8 cellular contexts compared by ENCODE assay signal in genomic region chr1:35191429-35192055, GRCh38. TPM values are rescaled to one million over a fixed set of nuclear protein-coding genes. Genes with fewer than 3 reads are reported as not detected.
DNase-seq lines count a peak whose midpoint lies in the region; ATAC-seq and TF ChIP-seq lines count a peak whose summit lies in the region.

No MANE protein-coding gene starts in this region.

- peaks cover 56 to 70% (median 59%) of the 10 kb centered on the region in 3 donors for H3K4me1 Mint-ChIP-seq in CD8-positive, alpha-beta memory T cell
- peaks cover 48% of the 10 kb centered on the region for H3K4me1 Mint-ChIP-seq in osteocyte (ENCODE audit: unreplicated experiment)

- CTCF ChIA-PET in CD8-positive, alpha-beta memory T cell (lab: Charles Lee), result no interaction called here
- CTCF ChIA-PET in OCI-LY7 (lab: Charles Lee; ENCODE audit: unreplicated experiment), result no interaction called here

- no peak overlapping the region for H2AFZ ChIP-seq in OCI-LY7 (ENCODE audit: low read length)

- H3K27ac Mint-ChIP-seq in CD8-positive, alpha-beta memory T cell, result peak overlapping the region; percentile 71 to 98 (median 96)
- peak overlapping the region; percentile 63 for H3K27ac Mint-ChIP-seq in osteocyte (ENCODE audit: unreplicated experiment)

- POLR2A ChIA-PET in CD8-positive, alpha-beta memory T cell (lab: Charles Lee), result no interaction called here
- POLR2A ChIA-PET in OCI-LY7 (lab: Charles Lee), result interaction anchor here (0.7 to 0.9 kb wide), 2 partner anchors 8 to 13 kb away, joined by 3 read pairs; no protein-coding TSS in a partner anchor

- H3K27me3 Mint-ChIP-seq in CD8-positive, alpha-beta memory T cell, result peaks cover 0 to 5% of the 10 kb centered on the region in 2 donors
- no peaks in the 10 kb centered on the region for H3K27me3 Mint-ChIP-seq in osteocyte (ENCODE audit: unreplicated experiment)

- no TSS peak for BruUV-seq in OCI-LY7 (replicated peaks; lab: Mats Ljungman, UMichigan)

- H3K36me3 ChIP-seq in CD8-positive, alpha-beta memory T cell (ENCODE audit: insufficient read depth, low read length), result peaks cover 50% of the 10 kb centered on the region
- peaks cover 62% of the 10 kb centered on the region for H3K36me3 ChIP-seq in OCI-LY7 (ENCODE audit: insufficient read depth, low read length)

- peak overlapping the region; percentile 87 to 100 (median 97) for H3K4me3 Mint-ChIP-seq in CD8-positive, alpha-beta memory T cell
- H3K4me3 Mint-ChIP-seq in osteocyte (ENCODE audit: unreplicated experiment), result peak overlapping the region; percentile 85

- H3K4me3 ChIP-seq in CD8-positive, alpha-beta memory T cell (ENCODE audit: low read length), result peak overlapping the region; percentile 86
- H3K4me3 ChIP-seq in OCI-LY7 (ENCODE audit: low read depth, low read length, poor library complexity, severe bottlenecking) (peak overlapping the region; percentile 98), epithelial cell of esophagus (ENCODE audit: low read length) (peak overlapping the region; percentile 96)

- peaks cover 64% of the 10 kb centered on the region for H3K79me2 ChIP-seq in OCI-LY7 (ENCODE audit: insufficient read depth, low read depth, low read length)

- H3K9me2 ChIP-seq in OCI-LY7 (ENCODE audit: insufficient read depth, low read length), result no peaks in the 10 kb centered on the region

- no peaks in the 10 kb centered on the region for H3K9me3 Mint-ChIP-seq in CD8-positive, alpha-beta memory T cell
- H3K9me3 Mint-ChIP-seq in osteocyte (ENCODE audit: unreplicated experiment), result no peaks in the 10 kb centered on the region

- TF ChIP-seq CTCF in OCI-LY7 (conservative IDR thresholded peaks at IDR 0.05; ENCODE audit: low read length), result no peak
- no peak for TF ChIP-seq CTCF in epithelial cell of esophagus (IDR thresholded peaks at IDR 0.05; ENCODE audit: insufficient read depth, low read depth, low read length, missing control alignments)
- TF ChIP-seq CTCF in osteocyte (IDR thresholded peaks at IDR 0.05), result no peak

- H3K27ac ChIP-seq in CD8-positive, alpha-beta memory T cell (ENCODE audit: low read depth, low read length), result peak overlapping the region; percentile 96
- peak overlapping the region; percentile 81 for H3K27ac ChIP-seq in OCI-LY7 (ENCODE audit: low read depth, low read length, poor library complexity, severe bottlenecking)

- peak overlapping the region; percentile 76 for H3K4me2 ChIP-seq in OCI-LY7 (ENCODE audit: low read length)

- ATAC-seq in left colon, result no peak

- H3K9me3 ChIP-seq in CD8-positive, alpha-beta memory T cell (ENCODE audit: low read length), result no peaks in the 10 kb centered on the region
- no peaks in the 10 kb centered on the region for H3K9me3 ChIP-seq in OCI-LY7 (ENCODE audit: low read length)

- peaks cover 53% of the 10 kb centered on the region for H4K20me1 ChIP-seq in OCI-LY7 (ENCODE audit: insufficient read depth, low read length)

- DNase-seq in CD8-positive, alpha-beta memory T cell, result no peak
- no peak for DNase-seq in OCI-LY7 (ENCODE audit: low spot score)
- DNase-seq in epithelial cell of esophagus (ENCODE audit: low read depth), result no peak
- no peak for DNase-seq in osteocyte (ENCODE audit: extremely low spot score, unreplicated experiment)
- no peak for DNase-seq in left colon
- DNase-seq in NCI-H2107 (lab: John Stamatoyannopoulos, UW), result no peak
- no peak for DNase-seq in NAMALWA (ENCODE audit: low spot score)
- DNase-seq in head of caudate nucleus, result no peak

- intact Hi-C loops in OCI-LY7 (cut with micrococcal nuclease; ENCODE audit: unreplicated experiment) (loop anchor here (2.0 to 5.0 kb wide), 2 partner anchors 77 to 334 kb away; partner anchors contain the start of genes SMIM12 and ZMYM4), left colon (cut with DNase I, micrococcal nuclease) (no loop called here), head of caudate nucleus (cut with DNase I) (loop anchor here (5.0 to 10.0 kb wide), 3 partner anchors 73 to 366 kb away; partner anchors contain the start of genes KIAA0319L, NCDN, ZMYM4 and ZMYM6)

- no peaks in the 10 kb centered on the region for H3K27me3 ChIP-seq in CD8-positive, alpha-beta memory T cell (ENCODE audit: insufficient read depth, low read length, poor library complexity, severe bottlenecking)

- H3K4me1 ChIP-seq in CD8-positive, alpha-beta memory T cell (ENCODE audit: insufficient read depth, low read length), result peaks cover 50% of the 10 kb centered on the region
- H3K4me1 ChIP-seq in OCI-LY7 (ENCODE audit: insufficient read depth, low read length, poor library complexity, severe bottlenecking), result peaks cover 36% of the 10 kb centered on the region

- peaks cover 35 to 57% (median 44%) of the 10 kb centered on the region in 3 donors for H3K36me3 Mint-ChIP-seq in CD8-positive, alpha-beta memory T cell
- peaks cover 53% of the 10 kb centered on the region for H3K36me3 Mint-ChIP-seq in osteocyte (ENCODE audit: unreplicated experiment)

RNA-seq across cellular contexts. Expression of gene SFPQ, which starts 1.4 kb away (rescaled TPM):
- total RNA-seq in CD8-positive, alpha-beta memory T cell, result 100 to 1,000 TPM; 349 to 360 TPM
- polyA plus RNA-seq in CD8-positive, alpha-beta memory T cell, result 168 TPM
- total RNA-seq in OCI-LY7 (2014; rRNA removed; shearing (Covaris generic)), result 395 and 569 TPM in 2 replicates
- total RNA-seq in OCI-LY7 (2022) (532 and 593 TPM in 2 replicates), osteocyte (231 and 241 TPM in 2 replicates), left colon (100 to 1,000 TPM; 139 to 170 TPM)

Comparison
In these comparisons a context has a peak if more than half of its experiments do, and no peak if none do; other contexts are left out.
1. intact Hi-C loops: an anchor here in OCI-LY7 (2.0 to 5.0 kb wide) and head of caudate nucleus (5.0 to 10.0 kb wide); none called in left colon.